In the genomic region with DNA sequence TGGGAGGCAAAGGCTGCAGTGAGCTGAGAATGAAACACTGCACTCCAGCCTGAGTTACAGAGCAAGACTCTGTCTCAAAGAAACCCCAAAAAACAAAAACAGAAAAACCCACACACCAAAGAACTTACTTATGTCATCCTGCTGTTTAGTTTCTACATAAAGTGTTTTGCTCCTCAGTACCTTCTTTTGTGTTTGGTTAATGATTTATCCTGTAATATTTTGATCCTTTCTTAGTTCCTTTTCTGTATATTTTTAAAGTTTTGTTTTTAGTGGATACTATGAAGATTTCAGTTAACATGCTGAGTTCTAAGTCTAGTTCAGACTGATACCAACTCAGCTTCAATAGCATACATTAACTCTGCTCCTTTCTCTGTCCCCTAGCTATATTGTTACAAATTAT, we compare ENCODE assay signal across 8 cellular contexts.
ATAC-seq lines count a peak whose summit lies in the region.

No MANE protein-coding gene starts in this region.

- ATAC-seq in GM18498 (IDR thresholded peaks at IDR 0.05; ENCODE audit: unreplicated experiment) = peak; percentile 65
- peak; percentile 94 for ATAC-seq in GM18907 (IDR thresholded peaks at IDR 0.05; ENCODE audit: unreplicated experiment)
- peak; percentile 87 for ATAC-seq in GM19467 (IDR thresholded peaks at IDR 0.05; ENCODE audit: unreplicated experiment)
- peak; percentile 81 for ATAC-seq in GM21723 (IDR thresholded peaks at IDR 0.05; ENCODE audit: unreplicated experiment)
- peak; percentile 86 for ATAC-seq in HG02798 (IDR thresholded peaks at IDR 0.05; ENCODE audit: poor library complexity, unreplicated experiment)
- peak; percentile 94 for ATAC-seq in HG03060 (IDR thresholded peaks at IDR 0.05; ENCODE audit: low read depth, unreplicated experiment)
- peak; percentile 90 for ATAC-seq in HG03354 (IDR thresholded peaks at IDR 0.05; ENCODE audit: poor library complexity, severe bottlenecking, unreplicated experiment)
- peak; percentile 69 for ATAC-seq in HG03575 (IDR thresholded peaks at IDR 0.05; ENCODE audit: extremely low read depth, insufficient number of reproducible peaks, low FRiP score, unreplicated experiment)

Comparison
In these comparisons a context has a peak if more than half of its experiments do, and no peak if none do; other contexts are left out.
1. Peak in every context shown above with its lines: ATAC-seq.